ENCODE assay signal across 1 cellular context in genomic region chr6:149746147-149746946, GRCh38.
A peak's percentile ranks its signal among the peaks of the same experiment; 100 is the strongest.
TF ChIP-seq lines count a peak whose summit lies in the region.

TSS of gene NUP43 (minus strand) at chr6:149746529. CDS start at chr6:149746495, 34 bp downstream.

TF ChIP-seq in HepG2, 621 proteins besides CTCF, POLR2A, EP300 and RAD21 (continued from another document and continues in another):
- TF ChIP-seq HHEX (CRISPR knock-in tag; IDR thresholded peaks at IDR 0.05) (no peak), NCOA1 (CRISPR knock-in tag; IDR thresholded peaks at IDR 0.05) (no peak), ZNF343 (CRISPR knock-in tag; IDR thresholded peaks at IDR 0.05) (peak; percentile 73; the same call in 1 of the 2 replicates), TFAP4 (IDR thresholded peaks at IDR 0.05; ENCODE audit: borderline replicate concordance, low read depth) (peak; percentile 59; the same call in 1 of the 2 replicates), ZNF329 (CRISPR knock-in tag; IDR thresholded peaks at IDR 0.05; ENCODE audit: low read depth) (0 out of 2 replicates have a peak, but pooled peaks have one; percentile 39), CC2D1A (CRISPR knock-in tag; IDR thresholded peaks at IDR 0.05) (peak; percentile 82; the same call in 1 of the 2 replicates), SYNCRIP (IDR thresholded peaks at IDR 0.05; ENCODE audit: insufficient read depth, low read depth, low read length) (no peak), ATF2 (CRISPR knock-in tag; IDR thresholded peaks at IDR 0.05) (no peak), ZKSCAN5 (CRISPR knock-in tag; IDR thresholded peaks at IDR 0.05) (no peak), MTF1 (CRISPR knock-in tag; IDR thresholded peaks at IDR 0.05) (no peak), TARDBP (CRISPR knock-in tag; IDR thresholded peaks at IDR 0.05) (peak; percentile 88; the same call in 1 of the 2 replicates), ZNF512B (CRISPR knock-in tag; IDR thresholded peaks at IDR 0.05; ENCODE audit: borderline replicate concordance) (no peak), CBX2 (IDR thresholded peaks at IDR 0.05; ENCODE audit: low read depth, low read length) (no peak), CBX2 (CRISPR knock-in tag; IDR thresholded peaks at IDR 0.05; ENCODE audit: low read depth) (no peak), CBX1 (IDR thresholded peaks at IDR 0.05; ENCODE audit: low read depth) (peak; percentile 96), ZNF670 (CRISPR knock-in tag; IDR thresholded peaks at IDR 0.05; ENCODE audit: borderline replicate concordance) (no peak), PBX2 (CRISPR knock-in tag; IDR thresholded peaks at IDR 0.05) (no peak), ZNF260 (CRISPR knock-in tag; IDR thresholded peaks at IDR 0.05; ENCODE audit: borderline replicate concordance, low read depth) (no peak), KDM1A (CRISPR knock-in tag; IDR thresholded peaks at IDR 0.05) (no peak), ARNT (IDR thresholded peaks at IDR 0.05) (no peak), MIXL1 (CRISPR knock-in tag; IDR thresholded peaks at IDR 0.05) (peak; percentile 45; the same call in 1 of the 2 replicates), TIGD3 (CRISPR knock-in tag; IDR thresholded peaks at IDR 0.05; ENCODE audit: borderline replicate concordance) (no peak), MBNL3 (CRISPR knock-in tag; conservative IDR thresholded peaks at IDR 0.05) (no peak), REL (CRISPR knock-in tag; conservative IDR thresholded peaks at IDR 0.05) (no peak), TBX3 (IDR thresholded peaks at IDR 0.05; ENCODE audit: borderline replicate concordance) (no peak), ZFP37 (CRISPR knock-in tag; IDR thresholded peaks at IDR 0.05; ENCODE audit: borderline replicate concordance) (peak; percentile 73), KLF12 (CRISPR knock-in tag; IDR thresholded peaks at IDR 0.05; ENCODE audit: borderline replicate concordance) (no peak; the same call in none of the 2 replicates), PRPF4 (IDR thresholded peaks at IDR 0.05; ENCODE audit: low read depth, low read length, poor library complexity, severe bottlenecking) (no peak), NFYB (CRISPR knock-in tag; IDR thresholded peaks at IDR 0.05) (peak; percentile 98), ARID4A (CRISPR knock-in tag; IDR thresholded peaks at IDR 0.05; ENCODE audit: borderline replicate concordance) (peak; percentile 98), CEBPZ (IDR thresholded peaks at IDR 0.05; ENCODE audit: low read length) (no peak), KDM2A (CRISPR knock-in tag; IDR thresholded peaks at IDR 0.05; ENCODE audit: borderline replicate concordance, low read depth) (peak; percentile 86; the same call in 1 of the 2 replicates), PCBP1 (IDR thresholded peaks at IDR 0.05; ENCODE audit: borderline replicate concordance, low read depth, low read length) (no peak), ZUFSP (CRISPR knock-in tag; IDR thresholded peaks at IDR 0.05; ENCODE audit: borderline replicate concordance) (no peak), ZNF292 (CRISPR knock-in tag; IDR thresholded peaks at IDR 0.05; ENCODE audit: borderline replicate concordance, low read depth) (peak; percentile 85; the same call in 1 of the 2 replicates), ZBTB42 (CRISPR knock-in tag; IDR thresholded peaks at IDR 0.05) (0 out of 2 replicates have a peak, but pooled peaks have one; percentile 53), MXI1 (IDR thresholded peaks at IDR 0.05; ENCODE audit: borderline replicate concordance, low read depth, low read length) (peak; percentile 93; the same call in 1 of the 3 replicates), ZNF335 (CRISPR knock-in tag; IDR thresholded peaks at IDR 0.05) (peak; percentile 64; the same call in 1 of the 2 replicates)
